Comparison of ENCODE assay signal across 26 cellular contexts in the genomic region with DNA sequence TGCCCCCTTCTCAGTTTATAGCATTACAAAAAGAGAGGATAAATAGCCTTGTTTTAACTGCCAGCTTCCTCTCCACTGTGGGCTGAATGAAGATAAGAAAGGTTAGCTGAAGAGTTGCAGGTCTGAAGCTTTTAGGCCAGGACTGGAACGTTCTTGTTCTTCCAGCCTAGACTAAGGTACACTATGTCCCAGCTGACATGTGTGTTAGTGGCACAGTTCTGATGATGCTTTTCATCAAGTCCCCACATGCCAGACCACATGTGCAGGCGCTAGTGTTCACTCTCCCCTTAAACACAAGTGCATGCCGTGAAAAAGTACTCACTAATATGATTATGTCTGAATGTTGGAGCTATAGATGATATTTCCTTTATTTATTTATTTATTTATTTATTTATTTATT. TPM values are rescaled to one million over a fixed set of nuclear protein-coding genes. Genes with fewer than 3 reads are reported as not detected.
"Had no signal": no experiment of that assay in that cellular context is flagged by ENCODE, and none has a peak within 500 bp of the region (broad histone marks: within the 10 kb centered on the region; RNA-seq: fewer than 3 reads in every experiment).

No MANE protein-coding gene starts in this region.

- H3K4me1 ChIP-seq: ascending aorta, body of pancreas had no signal

- H3K27ac Mint-ChIP-seq: activated B cell treated with CpG ODN at 0.5 μM for 24 hours; activated CD4-positive, alpha-beta T cell treated with anti-CD3 and anti-CD28 coated beads, Interleukin-2, amount 10 ng/mL, durations not matched to agents 24 days and 14 days; activated CD8-positive, alpha-beta memory T cell treated with anti-CD3 and anti-CD28 coated beads, Interleukin-2, amount 10 ng/mL, durations not matched to agents 7 days and 5 days; activated naive CD4-positive, alpha-beta T cell treated with anti-CD3 and anti-CD28 coated beads, Interleukin-2, amount 50 U/mL, for 72 hours; activated naive CD8-positive, alpha-beta T cell treated with anti-CD3 and anti-CD28 coated beads, Interleukin-2, amount 50 U/mL, for 24 hours; activated T-cell treated with anti-CD3 and anti-CD28 coated beads, Interleukin-2, amount 50 U/mL, for 24 hours; activated T-helper 1 cell treated with anti-CD3 and anti-CD28 coated beads, Interleukin-12 subunit alpha, Interleukin-12 subunit beta, Interleukin-2, Interleukin-4 antibody, amounts not matched to agents 30 ng/mL and 10 ng/mL and 1 ng/mL, durations not matched to agents 14 hours and 24 hours and 36 hours; T-cell had no signal

- H3K4me3 ChIP-seq: ascending aorta, body of pancreas, PC-9, SK-N-MC had no signal

- H3K4me2 ChIP-seq: PC-9 had no signal

- H3K4me3 Mint-ChIP-seq: activated B cell treated with CpG ODN at 0.5 μM for 24 hours; activated CD4-positive, alpha-beta T cell treated with anti-CD3 and anti-CD28 coated beads, Interleukin-2, amount 10 ng/mL, durations not matched to agents 24 days and 14 days; activated CD8-positive, alpha-beta memory T cell treated with anti-CD3 and anti-CD28 coated beads, Interleukin-2, amount 10 ng/mL, durations not matched to agents 7 days and 5 days; activated naive CD8-positive, alpha-beta T cell treated with anti-CD3 and anti-CD28 coated beads, Interleukin-2, amount 50 U/mL, for 24 hours; activated T-cell treated with anti-CD3 and anti-CD28 coated beads, Interleukin-2, amount 50 U/mL, for 24 hours; activated T-helper 1 cell treated with anti-CD3 and anti-CD28 coated beads, Interleukin-12 subunit alpha, Interleukin-12 subunit beta, Interleukin-2, Interleukin-4 antibody, amounts not matched to agents 30 ng/mL and 10 ng/mL and 1 ng/mL, durations not matched to agents 14 hours and 24 hours and 36 hours; T-cell had no signal

- H3K27me3 Mint-ChIP-seq: activated CD4-positive, alpha-beta T cell treated with anti-CD3 and anti-CD28 coated beads, Interleukin-2, amount 10 ng/mL, durations not matched to agents 24 days and 14 days; activated CD8-positive, alpha-beta memory T cell treated with anti-CD3 and anti-CD28 coated beads, Interleukin-2, amount 10 ng/mL, durations not matched to agents 7 days and 5 days; activated naive CD8-positive, alpha-beta T cell treated with anti-CD3 and anti-CD28 coated beads, Interleukin-2, amount 50 U/mL, for 24 hours; activated T-cell treated with anti-CD3 and anti-CD28 coated beads, Interleukin-2, amount 50 U/mL, for 24 hours; T-cell had no signal

- H3K36me3 Mint-ChIP-seq: activated CD8-positive, alpha-beta memory T cell treated with anti-CD3 and anti-CD28 coated beads, Interleukin-2, amount 10 ng/mL, durations not matched to agents 7 days and 5 days; activated naive CD4-positive, alpha-beta T cell treated with anti-CD3 and anti-CD28 coated beads, Interleukin-2, amount 50 U/mL, for 72 hours had no signal

- H3K27me3 ChIP-seq: ascending aorta, body of pancreas had no signal

- H2AFZ ChIP-seq: PC-9 had no signal

- H3K9me3 Mint-ChIP-seq: activated B cell treated with CpG ODN at 0.5 μM for 24 hours; activated CD4-positive, alpha-beta T cell treated with anti-CD3 and anti-CD28 coated beads, Interleukin-2, amount 10 ng/mL, durations not matched to agents 24 days and 14 days; activated naive CD4-positive, alpha-beta T cell treated with anti-CD3 and anti-CD28 coated beads, Interleukin-2, amount 50 U/mL, for 72 hours; activated naive CD8-positive, alpha-beta T cell treated with anti-CD3 and anti-CD28 coated beads, Interleukin-2, amount 50 U/mL, for 24 hours; activated T-cell treated with anti-CD3 and anti-CD28 coated beads, Interleukin-2, amount 50 U/mL, for 24 hours; activated T-helper 1 cell treated with anti-CD3 and anti-CD28 coated beads, Interleukin-12 subunit alpha, Interleukin-12 subunit beta, Interleukin-2, Interleukin-4 antibody, amounts not matched to agents 30 ng/mL and 10 ng/mL and 1 ng/mL, durations not matched to agents 14 hours and 24 hours and 36 hours; T-cell had no signal

- H3K27ac ChIP-seq: ascending aorta, body of pancreas, PC-9, SK-N-MC had no signal

- H3K9me3 ChIP-seq: ascending aorta, body of pancreas had no signal

- DNase-seq: activated B cell treated with CpG ODN at 0.5 μM for 24 hours; activated CD4-positive, alpha-beta T cell treated with anti-CD3 and anti-CD28 coated beads for 1 hour; activated CD4-positive, alpha-beta T cell treated with anti-CD3 and anti-CD28 coated beads, Interleukin-2, amount 10 ng/mL, durations not matched to agents 24 days and 14 days; activated CD4-positive, alpha-beta T cell treated with anti-CD3 and anti-CD28 coated beads, Interleukin-2, amount 50 U/mL, for 48 hours; activated CD8-positive, alpha-beta memory T cell treated with anti-CD3 and anti-CD28 coated beads, Interleukin-2, amount 10 ng/mL, durations not matched to agents 7 days and 5 days; activated effector memory CD4-positive, alpha-beta T cell treated with Interleukin-2 at 50 U/mL for 16 hours; activated naive CD4-positive, alpha-beta T cell; activated naive CD8-positive, alpha-beta T cell treated with anti-CD3 and anti-CD28 coated beads, Interleukin-2, amount 50 U/mL, for 24 hours; activated T-cell treated with anti-CD3 and anti-CD28 coated beads, Interleukin-2, amount 50 U/mL, for 24 hours; amniotic stem cell; body of pancreas; NCI-H1105 treated with DMSO at 0.1 percent for 48 hours; NCI-H1436 treated with DMSO at 0.1 percent for 48 hours; NCI-H187 treated with DMSO at 0.1 percent for 48 hours; NCI-H2081 treated with DMSO at 0.1 percent for 48 hours; NCI-H446; NCI-H748 treated with DMSO at 0.1 percent for 48 hours; PC-9; T-cell; T-helper 2 cell; T1000 had no signal

- H3K4me1 Mint-ChIP-seq: activated B cell treated with CpG ODN at 0.5 μM for 24 hours; activated CD4-positive, alpha-beta T cell treated with anti-CD3 and anti-CD28 coated beads, Interleukin-2, amount 10 ng/mL, durations not matched to agents 24 days and 14 days; activated naive CD8-positive, alpha-beta T cell treated with anti-CD3 and anti-CD28 coated beads, Interleukin-2, amount 50 U/mL, for 24 hours; T-cell had no signal

RNA-seq across cellular contexts. Expression of gene CFAP157, which starts 54.1 kb away (rescaled TPM):
- total RNA-seq: activated B cell treated with CpG ODN at 0.5 μM for 24 hours; activated CD4-positive, alpha-beta T cell treated with anti-CD3 and anti-CD28 coated beads, Interleukin-2, amount 10 ng/mL, durations not matched to agents 24 days and 14 days; activated CD8-positive, alpha-beta memory T cell treated with anti-CD3 and anti-CD28 coated beads, Interleukin-2, amount 10 ng/mL, durations not matched to agents 7 days and 5 days; activated naive CD4-positive, alpha-beta T cell treated with anti-CD3 and anti-CD28 coated beads, Interleukin-2, amount 50 U/mL, for 72 hours; ascending aorta; bronchial epithelial cell had no signal
